ENCODE assay signal across 1 cellular context in the genomic region with DNA sequence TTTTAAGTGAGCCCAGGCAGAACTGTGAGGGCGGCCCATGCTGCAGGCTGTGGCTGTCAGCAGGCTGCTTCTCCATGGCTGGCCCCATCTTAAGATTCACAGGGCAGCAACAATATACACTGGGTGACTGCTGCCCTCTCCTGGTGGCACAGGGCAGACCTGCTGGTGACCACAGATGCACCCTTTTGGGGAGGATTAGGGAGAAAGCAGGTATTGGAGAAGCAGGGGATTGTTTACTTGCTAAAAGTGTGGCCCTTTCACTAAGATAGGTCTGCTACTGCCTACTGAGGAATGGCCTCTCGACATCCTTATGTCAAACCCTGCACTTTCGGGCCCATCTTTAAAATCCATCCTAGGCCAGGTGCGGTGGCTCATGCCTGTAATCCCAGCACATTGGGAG.
A peak's percentile ranks its signal among the peaks of the same experiment; 100 is the strongest.
TF ChIP-seq lines count a peak whose summit lies in the region.

No MANE protein-coding gene starts in this region.

TF ChIP-seq in GM12878, 131 proteins besides CTCF, POLR2A, EP300 and RAD21:
- peak; percentile 20; the same call in 1 of the 2 replicates for TF ChIP-seq SMC3 (IDR thresholded peaks at IDR 0.05; ENCODE audit: borderline replicate concordance, low read length)
TF ChIP-seq in GM12878: peak in this region for 1; not testable (repeated sequence) for 130.
